In the genomic region with DNA sequence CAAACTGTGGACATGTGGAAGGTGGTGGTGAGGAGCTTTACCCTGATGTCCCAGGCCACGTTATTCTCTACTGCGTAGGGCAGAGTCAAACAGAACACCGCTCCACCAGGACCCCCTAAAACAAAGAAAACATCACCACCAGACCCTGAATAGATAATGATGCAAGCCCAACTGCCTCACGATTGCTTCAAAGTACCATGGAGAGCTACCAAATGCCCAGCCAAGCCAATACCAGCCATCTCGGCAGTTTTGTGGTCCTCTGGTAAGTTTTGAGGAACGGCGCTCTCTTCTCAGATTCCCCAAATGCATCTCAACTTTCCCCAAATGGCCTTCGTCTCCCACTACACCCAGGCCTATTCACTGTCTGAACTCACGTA, we compare ENCODE assay signal across 25 cellular contexts. TPM values are rescaled to one million over a fixed set of nuclear protein-coding genes. Genes with fewer than 3 reads are reported as not detected.
DNase-seq lines count a peak whose midpoint lies in the region; ATAC-seq lines count a peak whose summit lies in the region.
"Had no signal": no experiment of that assay in that cellular context is flagged by ENCODE, and none has a peak within 500 bp of the region (broad histone marks: within the 10 kb centered on the region; RNA-seq: fewer than 3 reads in every experiment).

No MANE protein-coding gene starts in this region.

- H3K27me3 ChIP-seq in thymus (ENCODE audit: control insufficient read depth, insufficient read depth) = no peaks in the 10 kb centered on the region
- H3K27me3 ChIP-seq: ascending aorta, esophagus muscularis mucosa, gastroesophageal sphincter, upper lobe of right lung had no signal

- H3K27ac ChIP-seq in thymus (ENCODE audit: low read depth) = peak overlapping the region; percentile 80
- H3K27ac ChIP-seq: ascending aorta, esophagus muscularis mucosa, prostate gland, upper lobe of right lung had no signal

- no peak overlapping the region for H3K4me3 Mint-ChIP-seq in stimulated activated naive CD8-positive, alpha-beta T cell treated with anti-CD3 and anti-CD28 coated beads, Interleukin-15, Interleukin-2, amounts not matched to agents 100 ng/mL and 50 ng/mL, for 24 hours
- no peak overlapping the region for H3K4me3 Mint-ChIP-seq in T-helper 17 cell
- H3K4me3 Mint-ChIP-seq: effector memory CD8-positive, alpha-beta T cell; H9 had no signal

- 94% methylated on average over 9 of the region's 9 CpGs for WGBS in thymus

- H3K9me3 ChIP-seq in T-helper 17 cell (ENCODE audit: control insufficient read depth, low read length, poor library complexity, severe bottlenecking) (no peaks in the 10 kb centered on the region), thymus (ENCODE audit: control insufficient read depth) (no peaks in the 10 kb centered on the region)
- H3K9me3 ChIP-seq: ascending aorta, esophagus muscularis mucosa, gastroesophageal sphincter, prostate gland, upper lobe of right lung had no signal

- peaks cover 52% of the 10 kb centered on the region for H3K36me3 Mint-ChIP-seq in stimulated activated naive CD8-positive, alpha-beta T cell treated with anti-CD3 and anti-CD28 coated beads, Interleukin-15, Interleukin-2, amounts not matched to agents 100 ng/mL and 50 ng/mL, for 24 hours (ENCODE audit: low read depth)
- peaks cover 6% of the 10 kb centered on the region for H3K36me3 Mint-ChIP-seq in T-helper 17 cell (ENCODE audit: low read depth)

- peaks cover 35% of the 10 kb centered on the region for H3K36me3 ChIP-seq in thymus (ENCODE audit: control insufficient read depth, insufficient read depth)
- H3K36me3 ChIP-seq: prostate gland had no signal

- DNase-seq in stimulated activated naive CD8-positive, alpha-beta T cell treated with anti-CD3 and anti-CD28 coated beads, Interleukin-15, Interleukin-2, amounts not matched to agents 100 U/mL and 50 U/mL, for 24 hours = no peak
- DNase-seq in T-helper 17 cell (no peak), myocyte (ENCODE audit: low read depth) (peak; percentile 37), NCI-H748 treated with DMSO at 0.1 percent for 48 hours (lab: John Stamatoyannopoulos, UW) (no peak)
- DNase-seq: activated CD4-positive, CD25-positive, alpha-beta regulatory T cell treated with anti-CD3 and anti-CD28 coated beads, Interleukin-2, amount 50 U/mL, for 72 hours; activated gamma-delta T cell treated with Interleukin-2 at 50 U/mL for 16 hours; COR-L47; DMS79 treated with DMSO at 0.1 percent for 48 hours; effector memory CD8-positive, alpha-beta T cell; H9; kidney glomerular epithelial cell; mammary epithelial cell; NCI-H1105 treated with DMSO at 0.1 percent for 48 hours; NCI-H524; RPMI8226; small intestine; upper lobe of right lung had no signal

- H3K27me3 Mint-ChIP-seq in stimulated activated naive CD8-positive, alpha-beta T cell treated with anti-CD3 and anti-CD28 coated beads, Interleukin-15, Interleukin-2, amounts not matched to agents 100 ng/mL and 50 ng/mL, for 24 hours = no peaks in the 10 kb centered on the region
- H3K27me3 Mint-ChIP-seq in T-helper 17 cell = no peaks in the 10 kb centered on the region
- H3K27me3 Mint-ChIP-seq: effector memory CD8-positive, alpha-beta T cell had no signal

- peaks cover 33% of the 10 kb centered on the region for H3K4me1 ChIP-seq in thymus (ENCODE audit: control insufficient read depth, insufficient read depth, low read length)

- H3K27ac Mint-ChIP-seq in stimulated activated naive CD8-positive, alpha-beta T cell treated with anti-CD3 and anti-CD28 coated beads, Interleukin-15, Interleukin-2, amounts not matched to agents 100 ng/mL and 50 ng/mL, for 24 hours = peak overlapping the region; percentile 26
- peak overlapping the region; percentile 79 for H3K27ac Mint-ChIP-seq in T-helper 17 cell

- no peaks in the 10 kb centered on the region for H3K9me3 Mint-ChIP-seq in stimulated activated naive CD8-positive, alpha-beta T cell treated with anti-CD3 and anti-CD28 coated beads, Interleukin-15, Interleukin-2, amounts not matched to agents 100 ng/mL and 50 ng/mL, for 24 hours
- H3K9me3 Mint-ChIP-seq: effector memory CD8-positive, alpha-beta T cell; H9 had no signal

- H3K4me3 ChIP-seq in thymus (ENCODE audit: low read length) = no peak overlapping the region
- H3K4me3 ChIP-seq: ascending aorta, esophagus muscularis mucosa, gastroesophageal sphincter, prostate gland, upper lobe of right lung had no signal

- peaks cover 86% of the 10 kb centered on the region for H3K4me1 Mint-ChIP-seq in stimulated activated naive CD8-positive, alpha-beta T cell treated with anti-CD3 and anti-CD28 coated beads, Interleukin-15, Interleukin-2, amounts not matched to agents 100 ng/mL and 50 ng/mL, for 24 hours (ENCODE audit: low read depth)
- peaks cover 55% of the 10 kb centered on the region for H3K4me1 Mint-ChIP-seq in T-helper 17 cell

- no peak for ATAC-seq in stimulated activated naive CD8-positive, alpha-beta T cell treated with anti-CD3 and anti-CD28 coated beads, Interleukin-15, Interleukin-2, amounts not matched to agents 100 U/mL and 50 U/mL, for 24 hours
- ATAC-seq in T-helper 17 cell = no peak
- no peak for ATAC-seq in GM21515 (IDR thresholded peaks at IDR 0.05; ENCODE audit: unreplicated experiment)
- no peak for ATAC-seq in HG03159 (IDR thresholded peaks at IDR 0.05; ENCODE audit: unreplicated experiment)
- ATAC-seq: effector memory CD8-positive, alpha-beta T cell; gastroesophageal sphincter; upper lobe of right lung had no signal

RNA-seq across cellular contexts. Expression of gene RANBP3, which starts 5.6 kb away (rescaled TPM):
- 10 to 100 TPM; 76.8 to 86.9 TPM for total RNA-seq in T-helper 17 cell
- total RNA-seq in myocyte = 50.3 and 64.0 TPM in 2 replicates
- polyA plus RNA-seq in myocyte (2012) = 53.3 TPM
- polyA plus RNA-seq in thymus = 39.0 TPM

RNA-seq across cellular contexts. Expression of gene CAPS, which starts 58.3 kb away (rescaled TPM):
- total RNA-seq in T-helper 17 cell (10 to 100 TPM; 41.0 to 47.1 TPM), myocyte (2.8 and 4.1 TPM in 2 replicates)
- 6.1 TPM for polyA plus RNA-seq in myocyte (2012)
- 70.4 TPM for polyA plus RNA-seq in thymus
